In genomic region chr21:18373631-18374030, GRCh38 we compare ENCODE assay signal across 24 cellular contexts. TPM values are rescaled to one million over a fixed set of nuclear protein-coding genes. Genes with fewer than 3 reads are reported as not detected.
"Had no signal": no experiment of that assay in that cellular context is flagged by ENCODE, and none has a peak within 500 bp of the region (broad histone marks: within the 10 kb centered on the region; RNA-seq: fewer than 3 reads in every experiment).

No MANE protein-coding gene starts in this region.

- ATAC-seq: heart right ventricle; left lung; lower lobe of right lung; pancreas; right cardiac atrium; stimulated activated effector memory CD8-positive, alpha-beta T cell treated with anti-CD3 and anti-CD28 coated beads, Interleukin-12 subunit alpha, Interleukin-12 subunit beta, amount 100 ng/mL, for 72 hours; stimulated activated naive CD8-positive, alpha-beta T cell treated with anti-CD3 and anti-CD28 coated beads, Interleukin-15, Interleukin-2, amounts not matched to agents 100 U/mL and 50 U/mL, for 24 hours had no signal

- H3K9me3 Mint-ChIP-seq: memory B cell; nephron; stimulated activated effector memory CD8-positive, alpha-beta T cell treated with anti-CD3 and anti-CD28 coated beads, Interleukin-12 subunit alpha, Interleukin-12 subunit beta, amount 100 ng/mL, for 72 hours; type B pancreatic cell had no signal

- DNase-seq: cortex of kidney; dorsolateral prefrontal cortex; effector CD8-positive, alpha-beta T cell; heart right ventricle; hypothalamus; left lung; lower lobe of right lung; midbrain; occipital lobe; pancreas; right cardiac atrium; stimulated activated CD4-positive, alpha-beta T cell treated with anti-CD3 and anti-CD28 coated beads, Interleukin-4, amount 100 ng/mL, for 1 hour; stimulated activated CD8-positive, alpha-beta memory T cell treated with anti-CD3 and anti-CD28 coated beads, Interleukin-4, amount 100 ng/mL, for 48 hours; stimulated activated naive CD8-positive, alpha-beta T cell treated with anti-CD3 and anti-CD28 coated beads, Interleukin-15, Interleukin-2, amounts not matched to agents 100 U/mL and 50 U/mL, for 24 hours; thyroid gland had no signal

- H3K36me3 ChIP-seq: heart right ventricle, left lung, lower lobe of right lung, pancreas, suprapubic skin, thyroid gland had no signal

- H3K4me3 ChIP-seq: dorsolateral prefrontal cortex, heart right ventricle, left lung, lower lobe of right lung, pancreas, suprapubic skin, thyroid gland had no signal

- H3K27me3 Mint-ChIP-seq: memory B cell, progenitor cell of endocrine pancreas, type B pancreatic cell had no signal

- H3K27ac Mint-ChIP-seq: memory B cell; nephron; progenitor cell of endocrine pancreas; stimulated activated effector memory CD8-positive, alpha-beta T cell treated with anti-CD3 and anti-CD28 coated beads, Interleukin-12 subunit alpha, Interleukin-12 subunit beta, amount 100 ng/mL, for 72 hours; type B pancreatic cell had no signal

- H3K4me1 Mint-ChIP-seq: memory B cell; stimulated activated effector memory CD8-positive, alpha-beta T cell treated with anti-CD3 and anti-CD28 coated beads, Interleukin-12 subunit alpha, Interleukin-12 subunit beta, amount 100 ng/mL, for 72 hours had no signal

- H3K4me1 ChIP-seq: heart right ventricle, left lung, lower lobe of right lung, suprapubic skin, thyroid gland had no signal

- H3K27ac ChIP-seq: dorsolateral prefrontal cortex, heart right ventricle, left lung, lower lobe of right lung, pancreas, suprapubic skin, thyroid gland had no signal

- H3K36me3 Mint-ChIP-seq: memory B cell; stimulated activated effector memory CD8-positive, alpha-beta T cell treated with anti-CD3 and anti-CD28 coated beads, Interleukin-12 subunit alpha, Interleukin-12 subunit beta, amount 100 ng/mL, for 72 hours; type B pancreatic cell had no signal

- H3K9me3 ChIP-seq: heart right ventricle, left lung, lower lobe of right lung, pancreas, suprapubic skin, thyroid gland had no signal

- H3K27me3 ChIP-seq: dorsolateral prefrontal cortex, heart right ventricle, left lung, pancreas, suprapubic skin, thyroid gland had no signal

- H3K4me3 Mint-ChIP-seq: memory B cell; nephron; stimulated activated effector memory CD8-positive, alpha-beta T cell treated with anti-CD3 and anti-CD28 coated beads, Interleukin-12 subunit alpha, Interleukin-12 subunit beta, amount 100 ng/mL, for 72 hours; type B pancreatic cell had no signal

RNA-seq across cellular contexts. Expression of gene TMPRSS15, which starts 30.0 kb away (rescaled TPM):
- total RNA-seq: frontal cortex, glomerular endothelial cell, left lung, lower lobe of right lung, occipital lobe, pancreas, progenitor cell of endocrine pancreas, right cardiac atrium, suprapubic skin, thyroid gland had no signal
- polyA plus RNA-seq: esophagus, heart right ventricle, pancreas, right cardiac atrium had no signal
